ENCODE assay signal across 22 cellular contexts in the genomic region with DNA sequence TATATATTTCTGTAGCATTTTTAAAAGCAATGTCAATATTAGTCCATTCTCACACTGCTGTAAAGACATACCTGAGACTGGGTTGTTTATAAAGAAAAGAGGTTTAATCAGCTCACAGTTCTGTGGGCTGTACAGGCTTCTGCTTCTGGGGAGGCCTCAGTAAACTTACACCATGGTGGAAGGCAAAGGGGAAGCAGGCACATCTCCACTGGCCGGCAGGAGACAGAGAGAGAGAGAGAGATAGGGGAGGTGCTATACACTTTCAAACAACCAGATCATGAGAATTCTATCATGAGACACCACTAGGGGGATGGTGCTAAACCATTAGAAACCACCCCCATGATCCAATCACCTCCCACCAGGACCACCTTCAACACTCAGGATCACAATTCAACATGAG. TPM values are rescaled to one million over a fixed set of nuclear protein-coding genes. Genes with fewer than 3 reads are reported as not detected.
A peak's percentile ranks its signal among the peaks of the same experiment; 100 is the strongest.
DNase-seq lines count a peak whose midpoint lies in the region; ATAC-seq and TF ChIP-seq lines count a peak whose summit lies in the region.
"Had no signal": no experiment of that assay in that cellular context is flagged by ENCODE, and none has a peak within 500 bp of the region (broad histone marks: within the 10 kb centered on the region; RNA-seq: fewer than 3 reads in every experiment).

No MANE protein-coding gene starts in this region.

- H3K36me3 ChIP-seq in brain microvascular endothelial cell (replicated peaks) = no peaks in the 10 kb centered on the region
- H3K36me3 ChIP-seq: cardiac muscle cell, ovary, uterus had no signal

- H3K27me3 Mint-ChIP-seq in activated naive CD8-positive, alpha-beta T cell treated with anti-CD3 and anti-CD28 coated beads, Interleukin-2, amount 50 U/mL, for 24 hours = no peaks in the 10 kb centered on the region
- H3K27me3 Mint-ChIP-seq in activated naive CD8-positive, alpha-beta T cell treated with anti-CD3 and anti-CD28 coated beads for 36 hours = no peaks in the 10 kb centered on the region
- H3K27me3 Mint-ChIP-seq in HFFc6 (ENCODE audit: insufficient read depth) = no peaks in the 10 kb centered on the region
- H3K27me3 Mint-ChIP-seq in osteocyte (ENCODE audit: unreplicated experiment) = no peaks in the 10 kb centered on the region
- no peaks in the 10 kb centered on the region for H3K27me3 Mint-ChIP-seq in stimulated activated naive CD8-positive, alpha-beta T cell treated with anti-CD3 and anti-CD28 coated beads, Interleukin-15, amount 100 ng/mL, for 72 hours
- H3K27me3 Mint-ChIP-seq: naive thymus-derived CD4-positive, alpha-beta T cell had no signal

- no peak overlapping the region for H3K4me3 Mint-ChIP-seq in activated naive CD8-positive, alpha-beta T cell treated with anti-CD3 and anti-CD28 coated beads, Interleukin-2, amount 50 U/mL, for 24 hours
- no peak overlapping the region for H3K4me3 Mint-ChIP-seq in activated naive CD8-positive, alpha-beta T cell treated with anti-CD3 and anti-CD28 coated beads for 36 hours
- H3K4me3 Mint-ChIP-seq in HFFc6 (no peak overlapping the region), osteocyte (ENCODE audit: unreplicated experiment) (no peak overlapping the region)
- H3K4me3 Mint-ChIP-seq in stimulated activated naive CD8-positive, alpha-beta T cell treated with anti-CD3 and anti-CD28 coated beads, Interleukin-15, amount 100 ng/mL, for 72 hours = no peak overlapping the region
- H3K4me3 Mint-ChIP-seq: CD14-positive monocyte; naive thymus-derived CD4-positive, alpha-beta T cell had no signal

- H3K27ac Mint-ChIP-seq in activated naive CD8-positive, alpha-beta T cell treated with anti-CD3 and anti-CD28 coated beads, Interleukin-2, amount 50 U/mL, for 24 hours = no peak overlapping the region
- no peak overlapping the region for H3K27ac Mint-ChIP-seq in activated naive CD8-positive, alpha-beta T cell treated with anti-CD3 and anti-CD28 coated beads for 36 hours
- no peak overlapping the region for H3K27ac Mint-ChIP-seq in HFFc6
- H3K27ac Mint-ChIP-seq in osteocyte (ENCODE audit: unreplicated experiment) = peak overlapping the region; percentile 62
- no peak overlapping the region for H3K27ac Mint-ChIP-seq in stimulated activated naive CD8-positive, alpha-beta T cell treated with anti-CD3 and anti-CD28 coated beads, Interleukin-15, amount 100 ng/mL, for 72 hours
- H3K27ac Mint-ChIP-seq: CD14-positive monocyte had no signal

- no peak for ATAC-seq in activated naive CD8-positive, alpha-beta T cell treated with anti-CD3 and anti-CD28 coated beads, Interleukin-2, amount 50 U/mL, for 24 hours
- no peak for ATAC-seq in stimulated activated naive CD8-positive, alpha-beta T cell treated with anti-CD3 and anti-CD28 coated beads, Interleukin-15, amount 100 ng/mL, for 72 hours
- no peak for ATAC-seq in HG03175 (IDR thresholded peaks at IDR 0.05; ENCODE audit: unreplicated experiment)
- ATAC-seq: left lung; naive thymus-derived CD4-positive, alpha-beta T cell had no signal

- H3K36me3 Mint-ChIP-seq in activated naive CD8-positive, alpha-beta T cell treated with anti-CD3 and anti-CD28 coated beads, Interleukin-2, amount 50 U/mL, for 24 hours (ENCODE audit: low read depth) = no peaks in the 10 kb centered on the region
- H3K36me3 Mint-ChIP-seq in activated naive CD8-positive, alpha-beta T cell treated with anti-CD3 and anti-CD28 coated beads for 36 hours = no peaks in the 10 kb centered on the region
- H3K36me3 Mint-ChIP-seq in HFFc6 (ENCODE audit: low read depth) (no peaks in the 10 kb centered on the region), osteocyte (ENCODE audit: unreplicated experiment) (peaks cover 6% of the 10 kb centered on the region)

- no peaks in the 10 kb centered on the region for H3K4me1 Mint-ChIP-seq in activated naive CD8-positive, alpha-beta T cell treated with anti-CD3 and anti-CD28 coated beads, Interleukin-2, amount 50 U/mL, for 24 hours
- H3K4me1 Mint-ChIP-seq in activated naive CD8-positive, alpha-beta T cell treated with anti-CD3 and anti-CD28 coated beads for 36 hours = peaks cover 1% of the 10 kb centered on the region
- H3K4me1 Mint-ChIP-seq in HFFc6 (ENCODE audit: low read depth) (0 out of 2 replicates have a peak, but pooled peaks cover 7% of the 10 kb centered on the region), osteocyte (ENCODE audit: unreplicated experiment) (peaks cover 26% of the 10 kb centered on the region)
- peaks cover under 1% of the 10 kb centered on the region for H3K4me1 Mint-ChIP-seq in stimulated activated naive CD8-positive, alpha-beta T cell treated with anti-CD3 and anti-CD28 coated beads, Interleukin-15, amount 100 ng/mL, for 72 hours
- H3K4me1 Mint-ChIP-seq: CD14-positive monocyte had no signal

- TF ChIP-seq CTCF in HFFc6 (IDR thresholded peaks at IDR 0.05) = peak; percentile 45
- peak; percentile 22 for TF ChIP-seq CTCF in brain microvascular endothelial cell (IDR thresholded peaks at IDR 0.05; ENCODE audit: low read depth, low read length, missing control alignments)
- TF ChIP-seq CTCF in osteocyte (IDR thresholded peaks at IDR 0.05) = no peak

- no peaks in the 10 kb centered on the region for H3K9me3 Mint-ChIP-seq in activated naive CD8-positive, alpha-beta T cell treated with anti-CD3 and anti-CD28 coated beads, Interleukin-2, amount 50 U/mL, for 24 hours
- H3K9me3 Mint-ChIP-seq in activated naive CD8-positive, alpha-beta T cell treated with anti-CD3 and anti-CD28 coated beads for 36 hours = peaks cover 7% of the 10 kb centered on the region
- H3K9me3 Mint-ChIP-seq in HFFc6 (peaks cover 9% of the 10 kb centered on the region), osteocyte (ENCODE audit: unreplicated experiment) (no peaks in the 10 kb centered on the region)
- peaks cover 0 to 7% of the 10 kb centered on the region in 2 donors for H3K9me3 Mint-ChIP-seq in stimulated activated naive CD8-positive, alpha-beta T cell treated with anti-CD3 and anti-CD28 coated beads, Interleukin-15, amount 100 ng/mL, for 72 hours

- H3K27me3 ChIP-seq in brain microvascular endothelial cell (replicated peaks) = no peaks in the 10 kb centered on the region
- H3K27me3 ChIP-seq: cardiac muscle cell, left lung, ovary, SJSA1, uterus had no signal

- in situ Hi-C loops in brain microvascular endothelial cell (cut with HindIII; ENCODE audit: low pct_ligation_motif_present, low sequenced_read_pairs) = no loop called here

- peak; percentile 14 for DNase-seq in activated naive CD8-positive, alpha-beta T cell treated with anti-CD3 and anti-CD28 coated beads, Interleukin-2, amount 50 U/mL, for 24 hours
- no peak for DNase-seq in activated naive CD8-positive, alpha-beta T cell treated with anti-CD3 and anti-CD28 coated beads for 36 hours
- DNase-seq in HFFc6 (no peak), brain microvascular endothelial cell (no peak), osteocyte (ENCODE audit: extremely low spot score, unreplicated experiment) (no peak), 8988T (no peak)
- DNase-seq in stimulated activated naive CD8-positive, alpha-beta T cell treated with anti-CD3 and anti-CD28 coated beads, Interleukin-15, amount 100 ng/mL, for 72 hours = no peak
- DNase-seq: activated CD4-positive, alpha-beta T cell treated with anti-CD3 and anti-CD28 coated beads, Interleukin-2, amount 50 U/mL, for 1 hour; activated effector memory CD4-positive, alpha-beta T cell treated with Interleukin-2 at 50 U/mL for 16 hours; dermis blood vessel endothelial cell; foreskin fibroblast; left lung; naive thymus-derived CD4-positive, alpha-beta T cell; NCI-H2081; NCI-H446 treated with DMSO at 0.1 percent for 48 hours; ovary; stimulated activated CD4-positive, alpha-beta T cell treated with anti-CD3 and anti-CD28 coated beads, Interleukin-12 subunit alpha, Interleukin-12 subunit beta, amount 100 ng/mL, for 4 hours; uterus had no signal

- no peak overlapping the region for H3K4me3 ChIP-seq in brain microvascular endothelial cell (ENCODE audit: low read depth, low read length)
- H3K4me3 ChIP-seq: cardiac muscle cell, left lung, ovary, SJSA1, uterus had no signal

- no peak overlapping the region for H3K27ac ChIP-seq in brain microvascular endothelial cell
- H3K27ac ChIP-seq: cardiac muscle cell, left lung, ovary, SJSA1, uterus had no signal

RNA-seq across cellular contexts. Expression of gene CHMP3, which starts 43.1 kb away (rescaled TPM):
- total RNA-seq in activated naive CD8-positive, alpha-beta T cell treated with anti-CD3 and anti-CD28 coated beads for 36 hours = 10 to 100 TPM; 40.5 to 42.6 TPM
- 100 to 1,000 TPM in 5 of 6 experiments, 10 to 100 TPM in 1; 96.3 to 120 (median 113) TPM for total RNA-seq in HFFc6 (2021; fragmentation: NEBNext Ultra II Directional; extraction: Animal tissue kit (Norgen Biotek cat#: 25700))
- 111 and 124 TPM in 2 replicates for total RNA-seq in osteocyte
